In the genomic region with DNA sequence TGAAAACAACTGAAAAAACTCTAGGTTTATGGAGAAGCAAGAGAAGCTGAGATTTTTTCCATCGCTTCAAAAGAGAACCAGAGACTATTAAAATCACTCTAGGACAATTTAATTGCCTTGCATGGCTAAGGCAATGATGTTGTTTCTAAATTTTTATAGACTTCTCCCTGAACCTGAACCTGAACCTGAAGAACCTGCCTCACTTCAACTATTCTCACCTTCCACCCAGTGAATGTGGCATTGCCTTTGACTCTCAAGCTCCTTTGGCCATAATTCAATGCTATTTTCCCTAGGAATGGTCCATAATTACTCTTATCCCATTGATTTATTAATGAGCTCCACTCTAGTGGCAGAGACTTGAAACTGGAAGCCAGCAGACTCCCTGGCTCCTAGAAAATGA, we compare ENCODE assay signal across 16 cellular contexts.
DNase-seq lines count a peak whose midpoint lies in the region; ATAC-seq, FAIRE-seq and TF ChIP-seq lines count a peak whose summit lies in the region.
"Had no signal": no experiment of that assay in that cellular context is flagged by ENCODE, and none has a peak within 500 bp of the region (broad histone marks: within the 10 kb centered on the region; RNA-seq: fewer than 3 reads in every experiment).

No MANE protein-coding gene starts in this region.

- no peak overlapping the region for H3K4me2 ChIP-seq in mesendoderm (ENCODE audit: low read length)
- H3K4me2 ChIP-seq: BLaER1 had no signal

- no peaks in the 10 kb centered on the region for H3K79me2 ChIP-seq in mesendoderm (ENCODE audit: control insufficient read depth, insufficient read depth, low read length)

- no peaks in the 10 kb centered on the region for H3K4me1 Mint-ChIP-seq in activated naive CD8-positive, alpha-beta T cell treated with anti-CD3 and anti-CD28 coated beads, Interleukin-2, amount 50 U/mL, for 24 hours
- H3K4me1 Mint-ChIP-seq: CD4-positive, alpha-beta memory T cell had no signal

- no CpG with 5 or more reads among the region's 1 CpG for whole genome bisulfite sequencing in mesendoderm (ENCODE audit: extremely low coverage, insufficient coverage, low lambda C conversion rate)

- H3K27ac ChIP-seq in mesendoderm (ENCODE audit: low read depth, low read length) = no peak overlapping the region
- H3K27ac ChIP-seq: BLaER1, SJSA1 had no signal

- no peak overlapping the region for H3K23ac ChIP-seq in mesendoderm (ENCODE audit: low read length)

- H3K27me3 Mint-ChIP-seq in activated naive CD8-positive, alpha-beta T cell treated with anti-CD3 and anti-CD28 coated beads, Interleukin-2, amount 50 U/mL, for 24 hours = peaks cover 3% of the 10 kb centered on the region

- H3K4me1 ChIP-seq in mesendoderm (ENCODE audit: control insufficient read depth, low read depth, low read length) = peaks cover 3% of the 10 kb centered on the region
- H3K4me1 ChIP-seq: BLaER1, SJSA1 had no signal

- TF ChIP-seq CTCF in bronchial epithelial cell (IDR thresholded peaks at IDR 0.05; ENCODE audit: insufficient read depth, low read length, severe bottlenecking) = no peak

- no peak overlapping the region for H3K9ac ChIP-seq in mesendoderm (ENCODE audit: low read length)
- H3K9ac ChIP-seq: BLaER1 had no signal

- no peak overlapping the region for H3K27ac Mint-ChIP-seq in activated naive CD8-positive, alpha-beta T cell treated with anti-CD3 and anti-CD28 coated beads, Interleukin-2, amount 50 U/mL, for 24 hours
- H3K27ac Mint-ChIP-seq: CD4-positive, alpha-beta memory T cell had no signal

- no peak overlapping the region for H4K8ac ChIP-seq in mesendoderm (ENCODE audit: low read depth, low read length)

- no peak overlapping the region for H2BK15ac ChIP-seq in mesendoderm (replicated peaks; ENCODE audit: low read depth)

- no peaks in the 10 kb centered on the region for H3K36me3 ChIP-seq in bronchial epithelial cell (ENCODE audit: control insufficient read depth, insufficient read depth, low read length)
- no peaks in the 10 kb centered on the region for H3K36me3 ChIP-seq in mesendoderm (ENCODE audit: control insufficient read depth, insufficient read depth, low read length)
- H3K36me3 ChIP-seq: BLaER1, SJSA1 had no signal

- no peak overlapping the region for H4K5ac ChIP-seq in mesendoderm (ENCODE audit: low read length)

- no peak for FAIRE-seq in bronchial epithelial cell (lab: Jason Lieb, UNC)
- FAIRE-seq: GM12892 had no signal

- no peak overlapping the region for H2AK5ac ChIP-seq in mesendoderm (ENCODE audit: low read length)

- no peak for ATAC-seq in HG03039 (IDR thresholded peaks at IDR 0.05; ENCODE audit: unreplicated experiment)
- no peak for ATAC-seq in activated naive CD8-positive, alpha-beta T cell treated with anti-CD3 and anti-CD28 coated beads, Interleukin-2, amount 50 U/mL, for 24 hours

- H3K9me3 Mint-ChIP-seq in activated naive CD8-positive, alpha-beta T cell treated with anti-CD3 and anti-CD28 coated beads, Interleukin-2, amount 50 U/mL, for 24 hours = no peaks in the 10 kb centered on the region

- H3K79me1 ChIP-seq in mesendoderm (ENCODE audit: low read length) = no peaks in the 10 kb centered on the region

- no peaks in the 10 kb centered on the region for H3K27me3 ChIP-seq in bronchial epithelial cell (ENCODE audit: control insufficient read depth, insufficient read depth, low read length)
- H3K27me3 ChIP-seq in mesendoderm (ENCODE audit: insufficient read depth, low read length, poor library complexity) = no peaks in the 10 kb centered on the region
- H3K27me3 ChIP-seq: BLaER1, SJSA1 had no signal

- H3K4ac ChIP-seq in mesendoderm (ENCODE audit: low read depth, low read length) = no peak overlapping the region

- no peak overlapping the region for H2BK5ac ChIP-seq in mesendoderm (ENCODE audit: low read length)

- H3K56ac ChIP-seq in mesendoderm (ENCODE audit: low read length) = no peak overlapping the region

- H3K36me3 Mint-ChIP-seq in activated naive CD8-positive, alpha-beta T cell treated with anti-CD3 and anti-CD28 coated beads, Interleukin-2, amount 50 U/mL, for 24 hours (ENCODE audit: low read depth) = no peaks in the 10 kb centered on the region
- H3K36me3 Mint-ChIP-seq: CD4-positive, alpha-beta memory T cell had no signal

- no peak overlapping the region for H3K4me3 ChIP-seq in bronchial epithelial cell (ENCODE audit: low read depth, low read length)
- H3K4me3 ChIP-seq in mesendoderm (ENCODE audit: low read length) = no peak overlapping the region
- H3K4me3 ChIP-seq: BLaER1, SJSA1 had no signal

- DNase-seq in NCI-H748 (lab: John Stamatoyannopoulos, UW; ENCODE audit: unreplicated experiment) (peak; percentile 37), NCI-H748 treated with DMSO at 0.1 percent for 48 hours (lab: John Stamatoyannopoulos, UW) (no peak), NCI-H2227 (lab: John Stamatoyannopoulos, UW; ENCODE audit: unreplicated experiment) (peak; percentile 34), bronchial epithelial cell (ENCODE audit: low read depth) (peak; percentile 10), mesendoderm (no peak)
- no peak for DNase-seq in activated naive CD8-positive, alpha-beta T cell treated with anti-CD3 and anti-CD28 coated beads, Interleukin-2, amount 50 U/mL, for 24 hours
- DNase-seq: CD4-positive, alpha-beta memory T cell; DMS53; KBM-7; NCI-H2029; NCI-H510A treated with DMSO at 0.1 percent for 48 hours; SW 1271 had no signal

- H3K18ac ChIP-seq in mesendoderm (ENCODE audit: low read length) = no peak overlapping the region

- peak overlapping the region; percentile 54 for H2BK120ac ChIP-seq in mesendoderm (ENCODE audit: low read depth, low read length)

- no peak overlapping the region for H3K4me3 Mint-ChIP-seq in activated naive CD8-positive, alpha-beta T cell treated with anti-CD3 and anti-CD28 coated beads, Interleukin-2, amount 50 U/mL, for 24 hours
- H3K4me3 Mint-ChIP-seq: CD4-positive, alpha-beta memory T cell had no signal

Comparison
In these comparisons a context has a peak if more than half of its experiments do, and no peak if none do; other contexts are left out.
1. DNase-seq: peak in NCI-H748 (single experiment), NCI-H2227 (single experiment) and bronchial epithelial cell (single experiment); none in NCI-H748 treated with DMSO at 0.1 percent for 48 hours (single experiment), mesendoderm (single experiment) and activated naive CD8-positive, alpha-beta T cell treated with anti-CD3 and anti-CD28 coated beads, Interleukin-2, amount 50 U/mL, for 24 hours (single experiment).